23 cellular contexts compared by ENCODE assay signal in the genomic region with DNA sequence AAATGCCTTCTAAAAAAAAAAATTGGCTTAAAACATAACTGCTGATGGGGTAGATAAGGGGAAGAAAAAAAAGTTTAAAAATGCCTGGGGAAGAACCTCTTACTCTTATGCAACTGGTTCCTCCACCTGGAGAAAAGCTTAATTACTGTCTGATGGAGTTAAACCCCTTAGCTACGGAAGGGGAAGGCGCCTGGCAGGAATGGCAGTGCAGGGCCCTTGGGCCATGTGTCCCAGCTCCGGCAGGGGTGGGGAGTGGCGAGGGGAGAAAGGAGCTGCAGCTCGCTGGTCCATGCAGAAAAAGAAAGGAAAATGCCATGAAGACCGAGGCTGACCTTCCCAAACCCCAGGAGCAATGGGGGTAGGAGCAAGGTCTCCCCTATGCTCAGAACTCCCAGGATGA.
"Had no signal": no experiment of that assay in that cellular context is flagged by ENCODE, and none has a peak within 500 bp of the region (broad histone marks: within the 10 kb centered on the region; RNA-seq: fewer than 3 reads in every experiment).

No MANE protein-coding gene starts in this region.

- H3K9me3 ChIP-seq: body of pancreas, heart right ventricle, left lung, sigmoid colon, transverse colon had no signal

- H3K4me3 ChIP-seq: body of pancreas, cardiac muscle cell, heart right ventricle, left lung, sigmoid colon, smooth muscle cell, transverse colon had no signal

- H2AFZ ChIP-seq: parathyroid adenoma had no signal

- H3K27ac ChIP-seq: body of pancreas, cardiac muscle cell, heart right ventricle, left lung, parathyroid adenoma, sigmoid colon, transverse colon had no signal

- H3K4me1 Mint-ChIP-seq: activated CD4-positive, alpha-beta T cell treated with anti-CD3 and anti-CD28 coated beads, Interleukin-2, amount 10 ng/mL, durations not matched to agents 7 days and 5 days; activated naive CD4-positive, alpha-beta T cell treated with anti-CD3 and anti-CD28 coated beads, Interleukin-2, amount 50 U/mL, for 24 hours; stimulated activated naive B cell treated with anti-CD40 and anti-IgM and Interleukin-4, amounts not matched to agents 10 μg/mL and 1 μg/mL and 100 μg/mL, for 72 hours had no signal

- H3K27me3 ChIP-seq: body of pancreas, cardiac muscle cell, left lung, sigmoid colon, transverse colon had no signal

- H3K27ac Mint-ChIP-seq: activated CD4-positive, alpha-beta T cell treated with anti-CD3 and anti-CD28 coated beads, Interleukin-2, amount 10 ng/mL, durations not matched to agents 7 days and 5 days; activated naive CD4-positive, alpha-beta T cell treated with anti-CD3 and anti-CD28 coated beads, Interleukin-2, amount 50 U/mL, for 24 hours; natural killer cell treated with Interleukin-12 subunit alpha and Interleukin-12 subunit beta and Interleukin-15 and Interleukin-18, amount 100 ng/mL, for 72 hours; stimulated activated naive B cell treated with anti-CD40 and anti-IgM and Interleukin-4, amounts not matched to agents 10 μg/mL and 1 μg/mL and 100 μg/mL, for 72 hours had no signal

- H3K9me3 Mint-ChIP-seq: activated CD4-positive, alpha-beta T cell treated with anti-CD3 and anti-CD28 coated beads, Interleukin-2, amount 10 ng/mL, durations not matched to agents 7 days and 5 days; activated naive CD4-positive, alpha-beta T cell treated with anti-CD3 and anti-CD28 coated beads, Interleukin-2, amount 50 U/mL, for 24 hours; natural killer cell treated with Interleukin-12 subunit alpha and Interleukin-12 subunit beta and Interleukin-15 and Interleukin-18, amount 100 ng/mL, for 72 hours; stimulated activated naive B cell treated with anti-CD40 and anti-IgM and Interleukin-4, amounts not matched to agents 10 μg/mL and 1 μg/mL and 100 μg/mL, for 72 hours had no signal

- DNase-seq: activated CD4-positive, alpha-beta T cell treated with anti-CD3 and anti-CD28 coated beads, Interleukin-2, amount 10 ng/mL, durations not matched to agents 7 days and 5 days; activated gamma-delta T cell treated with Interleukin-2 at 50 U/mL for 16 hours; activated T-cell treated with anti-CD3 and anti-CD28 coated beads, Interleukin-2, amount 50 U/mL, for 1 hour; anterior cingulate cortex; effector CD4-positive, alpha-beta T cell; foreskin fibroblast; mammary epithelial cell; nucleus accumbens; sigmoid colon; stimulated activated CD4-positive, alpha-beta T cell treated with anti-CD3 and anti-CD28 coated beads, Interleukin-15, amount 100 ng/mL, for 24 hours; stimulated activated CD4-positive, alpha-beta T cell treated with anti-CD3 and anti-CD28 coated beads, Interleukin-2, amount 100 ng/mL, for 48 hours; stimulated activated CD8-positive, alpha-beta memory T cell treated with anti-CD3 and anti-CD28 coated beads, Interleukin-4, amount 100 ng/mL, for 48 hours; stimulated activated naive B cell treated with anti-CD40 and anti-IgM and Interleukin-4, amounts not matched to agents 10 μg/mL and 1 μg/mL and 100 μg/mL, for 72 hours; transverse colon had no signal

- H3K36me3 Mint-ChIP-seq: activated naive CD4-positive, alpha-beta T cell treated with anti-CD3 and anti-CD28 coated beads, Interleukin-2, amount 50 U/mL, for 24 hours; natural killer cell treated with Interleukin-12 subunit alpha and Interleukin-12 subunit beta and Interleukin-15 and Interleukin-18, amount 100 ng/mL, for 72 hours; stimulated activated naive B cell treated with anti-CD40 and anti-IgM and Interleukin-4, amounts not matched to agents 10 μg/mL and 1 μg/mL and 100 μg/mL, for 72 hours had no signal

- H3K27me3 Mint-ChIP-seq: activated CD4-positive, alpha-beta T cell treated with anti-CD3 and anti-CD28 coated beads, Interleukin-2, amount 10 ng/mL, durations not matched to agents 7 days and 5 days; activated naive CD4-positive, alpha-beta T cell treated with anti-CD3 and anti-CD28 coated beads, Interleukin-2, amount 50 U/mL, for 24 hours; natural killer cell treated with Interleukin-12 subunit alpha and Interleukin-12 subunit beta and Interleukin-15 and Interleukin-18, amount 100 ng/mL, for 72 hours; stimulated activated naive B cell treated with anti-CD40 and anti-IgM and Interleukin-4, amounts not matched to agents 10 μg/mL and 1 μg/mL and 100 μg/mL, for 72 hours had no signal

- H3K4me3 Mint-ChIP-seq: activated CD4-positive, alpha-beta T cell treated with anti-CD3 and anti-CD28 coated beads, Interleukin-2, amount 10 ng/mL, durations not matched to agents 7 days and 5 days; activated naive CD4-positive, alpha-beta T cell treated with anti-CD3 and anti-CD28 coated beads, Interleukin-2, amount 50 U/mL, for 24 hours; natural killer cell treated with Interleukin-12 subunit alpha and Interleukin-12 subunit beta and Interleukin-15 and Interleukin-18, amount 100 ng/mL, for 72 hours; stimulated activated naive B cell treated with anti-CD40 and anti-IgM and Interleukin-4, amounts not matched to agents 10 μg/mL and 1 μg/mL and 100 μg/mL, for 72 hours had no signal

- H3K9ac ChIP-seq: parathyroid adenoma had no signal

- H3K79me2 ChIP-seq: parathyroid adenoma had no signal

- H3K36me3 ChIP-seq: cardiac muscle cell, heart right ventricle, left lung, sigmoid colon, transverse colon had no signal

- H3K4me2 ChIP-seq: smooth muscle cell had no signal

- H3K4me1 ChIP-seq: body of pancreas, heart right ventricle, left lung, parathyroid adenoma, sigmoid colon, transverse colon had no signal

- ATAC-seq: activated CD4-positive, CD25-positive, alpha-beta regulatory T cell treated with anti-CD3 and anti-CD28 coated beads, Interleukin-2, amount 50 U/mL, for 24 hours; body of pancreas; left lung; natural killer cell treated with Interleukin-12 subunit alpha and Interleukin-12 subunit beta and Interleukin-15 and Interleukin-18, amount 100 ng/mL, for 72 hours; stimulated activated naive B cell treated with anti-CD40 and anti-IgM and Interleukin-4, amounts not matched to agents 10 μg/mL and 1 μg/mL and 100 μg/mL, for 72 hours had no signal
